ENCODE assay signal across 8 cellular contexts in genomic region chr3:111080357-111080937, GRCh38. TPM values are rescaled to one million over a fixed set of nuclear protein-coding genes. Genes with fewer than 3 reads are reported as not detected.
DNase-seq lines count a peak whose midpoint lies in the region; ATAC-seq, FAIRE-seq and TF ChIP-seq lines count a peak whose summit lies in the region.

No MANE protein-coding gene starts in this region.

- no peak overlapping the region for H4K91ac ChIP-seq in H1 (replicated peaks; ENCODE audit: insufficient read length, low read length)

- no peaks in the 10 kb centered on the region for H3K9me3 ChIP-seq in DND-41 (ENCODE audit: insufficient read depth, low read length, severe bottlenecking)
- no peaks in the 10 kb centered on the region for H3K9me3 ChIP-seq in H1 (ENCODE audit: insufficient read depth in 2 of 2, low read depth in 1 of 2, low read length in 1 of 2)
- H3K9me3 ChIP-seq in osteoblast (ENCODE audit: low read depth, low read length): no peaks in the 10 kb centered on the region
- H3K9me3 ChIP-seq in CD8-positive, alpha-beta memory T cell (ENCODE audit: low read length): no peaks in the 10 kb centered on the region

- peaks cover 100% of the 10 kb centered on the region for H3K79me2 ChIP-seq in DND-41 (ENCODE audit: insufficient read depth, low read length)
- peaks cover 24 to 100% of the 10 kb centered on the region in 2 experiments for H3K79me2 ChIP-seq in H1 (ENCODE audit: control insufficient read depth in 1 of 2, insufficient read depth in 2 of 2, low read length in 2 of 2)
- peaks cover 91% of the 10 kb centered on the region for H3K79me2 ChIP-seq in osteoblast (ENCODE audit: insufficient read depth, low read length)

- H3K36me3 Mint-ChIP-seq in CD8-positive, alpha-beta memory T cell: no peaks in the 10 kb centered on the region

- no peak overlapping the region for H2BK12ac ChIP-seq in H1 (ENCODE audit: low read depth, low read length)

- H3K27me3 Mint-ChIP-seq in CD8-positive, alpha-beta memory T cell: peaks cover 0 to 3% of the 10 kb centered on the region in 2 donors

- TF ChIP-seq RAD21 in H1 (IDR thresholded peaks at IDR 0.05 in 1 of 2, conservative IDR thresholded peaks at IDR 0.05 in 1 of 2; ENCODE audit: low read depth in 2 of 2, low read length in 2 of 2): peak in 1 of 2 experiments; percentile 59

- no peak overlapping the region for H2BK20ac ChIP-seq in H1 (ENCODE audit: low read length)

- H3K4me1 ChIP-seq in DND-41 (ENCODE audit: insufficient read depth, low read length) (peaks cover 88% of the 10 kb centered on the region), H1 (replicated peaks in 1 of 4; ENCODE audit: control insufficient read depth in 3 of 4, insufficient read depth in 4 of 4, low read length in 3 of 4) (peaks cover 1 to 22% (median 12%) of the 10 kb centered on the region in 4 experiments; a peak in 6 of 7 replicates), osteoblast (ENCODE audit: insufficient read depth, low read length) (peaks cover 12% of the 10 kb centered on the region)
- no peaks in the 10 kb centered on the region for H3K4me1 ChIP-seq in CD8-positive, alpha-beta memory T cell (ENCODE audit: insufficient read depth, low read length)

- no peak overlapping the region for H2AK5ac ChIP-seq in H1 (ENCODE audit: low read depth, low read length)

- H3K23me2 ChIP-seq in H1 (ENCODE audit: low read depth, low read length): no peaks in the 10 kb centered on the region; the same call in 1 of the 2 replicates

- H3K4me2 ChIP-seq in DND-41 (ENCODE audit: insufficient read depth, low read length) (no peak overlapping the region), H1 (ENCODE audit: insufficient read depth in 1 of 2, low read depth in 2 of 2, low read length in 2 of 2) (peak overlapping the region in 1 of 2 experiments; percentile 6; a peak in 1 of 4 replicates), osteoblast (ENCODE audit: insufficient read depth, low read length) (peak overlapping the region; percentile 52)

- TF ChIP-seq EP300 in H1 (IDR thresholded peaks at IDR 0.05; ENCODE audit: borderline replicate concordance in 1 of 2, low read depth in 2 of 2, low read length in 2 of 2): no peak

- no peak overlapping the region for H2BK15ac ChIP-seq in H1 (ENCODE audit: low read length)

- H3K4me3 Mint-ChIP-seq in CD8-positive, alpha-beta memory T cell: no peak overlapping the region

- peak; percentile 64 for ATAC-seq in DND-41 (ENCODE audit: insufficient read depth, low read depth)
- ATAC-seq in GM19328 (IDR thresholded peaks at IDR 0.05; ENCODE audit: unreplicated experiment): no peak

- H2AFZ ChIP-seq in DND-41 (ENCODE audit: low read depth, low read length) (no peak overlapping the region), H1 (ENCODE audit: low read length) (no peak overlapping the region), osteoblast (ENCODE audit: low read length) (no peak overlapping the region)

- CTCF ChIA-PET in H1 (lab: Charles Lee; ENCODE audit: partially characterized antibody): interaction anchor here (0.6 to 3.7 kb wide), 30 partner anchors 8 to 1549 kb away, joined by 3 to 13 read pairs (median 3); partner anchors contain the start of gene NECTIN3
- CTCF ChIA-PET in CD8-positive, alpha-beta memory T cell (lab: Charles Lee): interaction anchor here (0.8 to 2.1 kb wide), 10 partner anchors 10 to 765 kb away, joined by 3 to 8 read pairs (median 3); partner anchors contain the start of gene NECTIN3

- no peak overlapping the region for H2BK120ac ChIP-seq in H1 (replicated peaks; ENCODE audit: low read depth, low read length)

- H3K14ac ChIP-seq in H1 (ENCODE audit: insufficient read length): no peak overlapping the region

- H3K36me3 ChIP-seq in DND-41 (ENCODE audit: insufficient read depth, low read length): no peaks in the 10 kb centered on the region
- H3K36me3 ChIP-seq in H1 (ENCODE audit: control insufficient read depth in 2 of 4, insufficient read depth in 4 of 4, low read length in 3 of 4): no peaks in the 10 kb centered on the region
- H3K36me3 ChIP-seq in osteoblast (ENCODE audit: insufficient read depth, low read length): no peaks in the 10 kb centered on the region
- H3K36me3 ChIP-seq in CD8-positive, alpha-beta memory T cell (ENCODE audit: insufficient read depth, low read length): no peaks in the 10 kb centered on the region

- TF ChIP-seq CTCF in DND-41 (IDR thresholded peaks at IDR 0.05; ENCODE audit: borderline replicate concordance, extremely low read depth, low read length, poor library complexity, severe bottlenecking) (peak; percentile 68), H1 (IDR thresholded peaks at IDR 0.05; ENCODE audit: control extremely low read depth in 1 of 3, insufficient read depth in 1 of 3, low read depth in 1 of 3, low read length in 3 of 3) (peak in 1 of 3 experiments; percentile 41; a peak in 2 of 4 replicates), osteoblast (IDR thresholded peaks at IDR 0.05; ENCODE audit: extremely low read depth, low read depth, low read length) (peak; percentile 59)

- H3K9ac ChIP-seq in DND-41 (ENCODE audit: low read depth, low read length) (no peak overlapping the region), H1 (replicated peaks in 1 of 4; ENCODE audit: extremely low read depth in 1 of 4, low read depth in 3 of 4, low read length in 3 of 4) (no peak overlapping the region)

- H3K27ac Mint-ChIP-seq in CD8-positive, alpha-beta memory T cell: no peak overlapping the region

- no peak for DNase-seq in DND-41
- DNase-seq in NAMALWA (ENCODE audit: low spot score): peak; percentile 17
- no peak for DNase-seq in H1 (ENCODE audit: low read depth in 1 of 2, low spot score in 2 of 2)
- DNase-seq in osteoblast (ENCODE audit: insufficient read length, low spot score, missing footprints): no peak
- no peak for DNase-seq in CD8-positive, alpha-beta memory T cell
- DNase-seq in ecto neural progenitor cell (ENCODE audit: low spot score): no peak
- DNase-seq in NCI-H2029 treated with DMSO at 0.1 percent for 48 hours (lab: John Stamatoyannopoulos, UW): no peak

- no peak overlapping the region for H4K8ac ChIP-seq in H1 (ENCODE audit: extremely low read depth, insufficient read depth, low read length)

- no peak overlapping the region for H3K18ac ChIP-seq in H1 (ENCODE audit: extremely low read depth, low read length)

- H3K4me3 ChIP-seq in DND-41 (ENCODE audit: low read depth in 1 of 2, low read length in 2 of 2) (no peak overlapping the region), H1 (ENCODE audit: extremely low read depth in 1 of 4, insufficient read depth in 2 of 4, low read depth in 3 of 4, low read length in 4 of 4) (no peak overlapping the region), osteoblast (ENCODE audit: insufficient read depth, low read length) (no peak overlapping the region)
- H3K4me3 ChIP-seq in CD8-positive, alpha-beta memory T cell (ENCODE audit: low read length): no peak overlapping the region

- no peak overlapping the region for H2BK5ac ChIP-seq in H1 (ENCODE audit: low read depth, low read length)

- FAIRE-seq in H1 (lab: Jason Lieb, UNC): no peak

- H3K56ac ChIP-seq in H1 (replicated peaks; ENCODE audit: insufficient read length, low read depth, low read length): no peak overlapping the region

- H3K27ac ChIP-seq in DND-41 (ENCODE audit: low read length) (no peak overlapping the region), H1 (ENCODE audit: low read depth, low read length) (no peak overlapping the region), osteoblast (ENCODE audit: low read depth, low read length) (peak overlapping the region; percentile 7)
- H3K27ac ChIP-seq in CD8-positive, alpha-beta memory T cell (ENCODE audit: low read depth, low read length): no peak overlapping the region

- peaks cover 19% of the 10 kb centered on the region; the same call in 1 of the 2 replicates for H4K20me1 ChIP-seq in DND-41 (ENCODE audit: insufficient read depth, low read length)
- H4K20me1 ChIP-seq in H1 (replicated peaks in 1 of 2; ENCODE audit: control insufficient read depth in 1 of 2, insufficient read depth in 2 of 2, low read length in 2 of 2): peaks cover 0 to 3% of the 10 kb centered on the region in 2 experiments
- H4K20me1 ChIP-seq in osteoblast (ENCODE audit: insufficient read depth, low read length): no peaks in the 10 kb centered on the region

- WGBS in H1 (ENCODE audit: extremely low coverage in 1 of 2, insufficient coverage in 1 of 2, insufficient read length in 1 of 2, insufficient replicate concordance in 2 of 2, low coverage in 1 of 2, low lambda C conversion rate in 2 of 2, missing lambda C conversion rate in 1 of 2), 2 experiments: 67% methylated on average over 2 of the region's 2 CpGs; no CpG with 5 or more reads in 1 of the 2 experiments

- peaks cover 0 to 20% (median 1%) of the 10 kb centered on the region in 3 donors for H3K4me1 Mint-ChIP-seq in CD8-positive, alpha-beta memory T cell

- TF ChIP-seq POLR2A in H1 (IDR thresholded peaks at IDR 0.05; ENCODE audit: control extremely low read depth in 1 of 2, low read depth in 2 of 2, low read length in 2 of 2): no peak

- no peaks in the 10 kb centered on the region for H3K79me1 ChIP-seq in H1 (ENCODE audit: low read depth, low read length)

- H3K27me3 ChIP-seq in DND-41 (ENCODE audit: insufficient read depth, low read length, poor library complexity): no peaks in the 10 kb centered on the region
- H3K27me3 ChIP-seq in H1 (replicated peaks in 1 of 4; ENCODE audit: control insufficient read depth in 3 of 4, extremely low read depth in 1 of 4, insufficient read depth in 3 of 4, low read length in 3 of 4): no peaks in the 10 kb centered on the region
- no peaks in the 10 kb centered on the region for H3K27me3 ChIP-seq in osteoblast (ENCODE audit: insufficient read depth, low read length)
- no peaks in the 10 kb centered on the region for H3K27me3 ChIP-seq in CD8-positive, alpha-beta memory T cell (ENCODE audit: insufficient read depth, low read length, poor library complexity, severe bottlenecking)

- H4K5ac ChIP-seq in H1 (ENCODE audit: insufficient read length, low read depth, low read length): peak overlapping the region; percentile 58

- POLR2A ChIA-PET in H1 (lab: Charles Lee; ENCODE audit: partially characterized antibody): interaction anchor here (0.7 to 3.1 kb wide), 4 partner anchors 110 to 200 kb away, joined by 4 to 12 read pairs (median 6); no protein-coding TSS in a partner anchor
- POLR2A ChIA-PET in CD8-positive, alpha-beta memory T cell (lab: Charles Lee): no interaction called here

- H3K4ac ChIP-seq in H1 (replicated peaks; ENCODE audit: insufficient read length, low read depth, low read length): no peak overlapping the region

- no peaks in the 10 kb centered on the region for H3K9me3 Mint-ChIP-seq in CD8-positive, alpha-beta memory T cell

- H3K23ac ChIP-seq in H1 (ENCODE audit: insufficient read length): no peak overlapping the region

RNA-seq across cellular contexts. Expression of gene NECTIN3, which starts 8.8 kb away (rescaled TPM):
- total RNA-seq in H1 (2021; fragmentation: NEBNext Ultra II Directional; extraction: Animal tissue kit (Norgen Biotek cat#: 25700)): 50.6 and 52.2 TPM in 2 replicates
- polyA plus RNA-seq in H1 (2011; rRNA removed): 9.4 and 13.6 TPM in 2 replicates
- polyA plus RNA-seq in H1 (2011; cell fraction: cytosol; rRNA removed): 15.6 TPM
- 13.6 TPM for polyA plus RNA-seq in H1 (2011; cell fraction: nucleus; rRNA removed)
- polyA plus RNA-seq in H1 (2012, experiment 1 of 2): 19.5 to 30.3 TPM (median 25.6 TPM) in 4 replicates
- polyA plus RNA-seq in H1 (2012, experiment 2 of 2): 2.2 TPM
- 36.4 TPM for polyA plus RNA-seq in H1 (2013, experiment 1 of 2)
- polyA plus RNA-seq in H1 (2013, experiment 2 of 2): 39.8 TPM
- polyA minus RNA-seq in H1 (2011; rRNA and poly(A)+ RNA removed): 52.5 and 75.7 TPM in 2 replicates
- polyA minus RNA-seq in H1 (2011; cell fraction: cytosol; rRNA and poly(A)+ RNA removed): 48.6 TPM
- 104 TPM for polyA minus RNA-seq in H1 (2011; cell fraction: nucleus; rRNA and poly(A)+ RNA removed)
- 39.8 and 52.5 TPM in 2 replicates for total RNA-seq in osteoblast
- total RNA-seq in CD8-positive, alpha-beta memory T cell: 10 to 100 TPM; 12.8 to 13.3 TPM
- 2.2 TPM for polyA plus RNA-seq in CD8-positive, alpha-beta memory T cell
